In the genomic region with DNA sequence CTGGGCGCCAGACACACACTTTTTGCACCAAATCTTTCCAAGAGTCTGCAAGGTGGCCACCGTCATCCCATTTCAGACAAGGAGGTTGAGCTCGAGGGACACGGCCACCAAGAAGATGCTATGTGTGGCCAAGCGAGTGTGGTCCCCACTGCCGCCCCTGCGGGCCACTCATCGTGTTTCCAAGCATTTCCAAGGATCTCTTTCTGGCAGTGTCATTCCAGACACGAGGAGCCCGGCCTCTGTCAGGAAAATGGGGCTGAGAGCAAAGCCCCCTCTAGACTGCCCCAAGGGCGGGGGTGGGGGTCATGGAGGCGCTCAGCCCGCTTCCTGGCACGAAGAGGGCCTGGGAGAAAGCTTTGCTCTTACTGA, we compare ENCODE assay signal across 19 cellular contexts.
"Had no signal": no experiment of that assay in that cellular context is flagged by ENCODE, and none has a peak within 500 bp of the region (broad histone marks: within the 10 kb centered on the region; RNA-seq: fewer than 3 reads in every experiment).

No MANE protein-coding gene starts in this region.

- H3K9me3 ChIP-seq: thyroid gland had no signal

- H3K27ac ChIP-seq: brain microvascular endothelial cell, foreskin keratinocyte, neural progenitor cell, thyroid gland had no signal

- H3K36me3 ChIP-seq: brain microvascular endothelial cell, neural progenitor cell, thyroid gland had no signal

- DNase-seq: activated CD4-positive, alpha-beta memory T cell treated with anti-CD3 and anti-CD28 coated beads, Interleukin-2, amount 10 ng/mL, durations not matched to agents 7 days and 5 days; activated CD4-positive, alpha-beta T cell treated with anti-CD3 and anti-CD28 coated beads for 48 hours; activated CD8-positive, alpha-beta memory T cell treated with anti-CD3 and anti-CD28 coated beads, Interleukin-2, amount 10 ng/mL, durations not matched to agents 7 days and 5 days; activated gamma-delta T cell; anterior cingulate cortex; brain microvascular endothelial cell; central memory CD4-positive, alpha-beta T cell; dermis blood vessel endothelial cell; effector memory CD4-positive, alpha-beta T cell; foreskin keratinocyte; naive thymus-derived CD4-positive, alpha-beta T cell; stimulated activated CD4-positive, alpha-beta T cell treated with anti-CD3 and anti-CD28 coated beads, Interleukin-4, amount 100 ng/mL, for 1 hour; substantia nigra; T-cell; thyroid gland had no signal

- ATAC-seq: activated CD8-positive, alpha-beta memory T cell treated with anti-CD3 and anti-CD28 coated beads, Interleukin-2, amount 10 ng/mL, durations not matched to agents 7 days and 5 days; foreskin keratinocyte; left lobe of liver; naive thymus-derived CD4-positive, alpha-beta T cell; T-cell; WTC11 had no signal

- H3K27me3 ChIP-seq: brain microvascular endothelial cell, foreskin keratinocyte, neural progenitor cell, thyroid gland had no signal

- H3K4me3 ChIP-seq: lung, neural progenitor cell, thyroid gland had no signal

- H3K4me1 ChIP-seq: foreskin keratinocyte had no signal
